In genomic region chr1:211174375-211174774, GRCh38 we compare ENCODE assay signal across 20 cellular contexts. TPM values are rescaled to one million over a fixed set of nuclear protein-coding genes. Genes with fewer than 3 reads are reported as not detected.
DNase-seq lines count a peak whose midpoint lies in the region; ATAC-seq and TF ChIP-seq lines count a peak whose summit lies in the region.
"Had no signal": no experiment of that assay in that cellular context is flagged by ENCODE, and none has a peak within 500 bp of the region (broad histone marks: within the 10 kb centered on the region; RNA-seq: fewer than 3 reads in every experiment).

No MANE protein-coding gene starts in this region.

- DNase-seq in A172 (ENCODE audit: low spot score) (peak; percentile 18), M059J (ENCODE audit: low read depth) (peak; percentile 32), amniotic epithelial cell (ENCODE audit: low read depth) (peak; percentile 81), fibroblast of mammary gland (ENCODE audit: low read depth) (peak; percentile 28), Karpas-422 (no peak), caudate nucleus (lab: John Stamatoyannopoulos, UW) (no peak)
- DNase-seq: 8988T; BE2C; CD4-positive, CD25-positive, alpha-beta regulatory T cell; DMS53; EL; HFFc6; NCI-H1105 treated with DMSO at 0.1 percent for 48 hours; NCI-H1694; NCI-H510A treated with DMSO at 0.1 percent for 48 hours; NCI-H774; SIG-M5 had no signal

- no peaks in the 10 kb centered on the region for H3K27me3 ChIP-seq in Karpas-422 (ENCODE audit: low read length)
- H3K27me3 ChIP-seq: BE2C had no signal

- H2AFZ ChIP-seq in Karpas-422 (ENCODE audit: low read length) = no peak overlapping the region

- H4K20me1 ChIP-seq in Karpas-422 (ENCODE audit: insufficient read depth, low read depth, low read length) = no peaks in the 10 kb centered on the region

- H3K36me3 ChIP-seq in Karpas-422 (ENCODE audit: insufficient read depth, low read length) = no peaks in the 10 kb centered on the region
- H3K36me3 ChIP-seq: BE2C had no signal

- TF ChIP-seq CTCF in fibroblast of mammary gland (conservative IDR thresholded peaks at IDR 0.05; ENCODE audit: control insufficient read depth, insufficient read depth, low read depth, low read length) = no peak

- H3K27ac ChIP-seq in Karpas-422 (ENCODE audit: low read length) (no peak overlapping the region), caudate nucleus (ENCODE audit: low read depth, low read length) (no peak overlapping the region)

- no peak overlapping the region for H3K4me3 ChIP-seq in fibroblast of mammary gland (ENCODE audit: control insufficient read depth, low read depth, low read length)
- no peak overlapping the region for H3K4me3 ChIP-seq in Karpas-422 (ENCODE audit: low read length)

- H3K9me3 ChIP-seq in Karpas-422 (ENCODE audit: low read length) = no peaks in the 10 kb centered on the region
- H3K9me3 ChIP-seq: BE2C had no signal

- no peak for ATAC-seq in HG03439 (IDR thresholded peaks at IDR 0.05; ENCODE audit: unreplicated experiment)
- ATAC-seq in GM19452 (IDR thresholded peaks at IDR 0.05; ENCODE audit: unreplicated experiment) = no peak

- H3K4me2 ChIP-seq in Karpas-422 (ENCODE audit: low read depth, low read length, poor library complexity, severe bottlenecking) = no peak overlapping the region

- H3K9me2 ChIP-seq in Karpas-422 (replicated peaks; ENCODE audit: insufficient read depth, low read length) = no peaks in the 10 kb centered on the region

- H3K9ac ChIP-seq in Karpas-422 (ENCODE audit: low read length) = no peak overlapping the region

- H3K79me2 ChIP-seq in Karpas-422 (ENCODE audit: low read length) = no peaks in the 10 kb centered on the region

- peaks cover 11% of the 10 kb centered on the region for H3K4me1 ChIP-seq in Karpas-422 (ENCODE audit: low read length)
- H3K4me1 ChIP-seq: BE2C had no signal

RNA-seq across cellular contexts. Expression of gene KCNH1, which starts 40.4 kb away (rescaled TPM):
- 5.3 and 6.9 TPM in 2 replicates for total RNA-seq in A172 (2014; rRNA removed; shearing (Covaris generic))
- total RNA-seq in M059J (2014; rRNA removed; shearing (Covaris generic)) = 2.8 and 3.2 TPM in 2 replicates
- total RNA-seq in Karpas-422 (2014; rRNA removed; shearing (Covaris generic); ENCODE audit: low replicate concordance) = not detected in 2 replicates
- total RNA-seq: CD4-positive, CD25-positive, alpha-beta regulatory T cell; OCI-LY7 had no signal

Comparison
In these comparisons a context has a peak if more than half of its experiments do, and no peak if none do; other contexts are left out.
1. DNase-seq: peak in A172 (single experiment), M059J (single experiment), amniotic epithelial cell (single experiment) and fibroblast of mammary gland (single experiment); none in Karpas-422 (single experiment) and caudate nucleus (0 of 61).